Comparison of ENCODE assay signal across 1 cellular context in genomic region chr2:70557171-70557838, GRCh38.
TF ChIP-seq lines count a peak whose summit lies in the region.

No MANE protein-coding gene starts in this region.

TF ChIP-seq in HepG2, 621 proteins besides CTCF, POLR2A, EP300 and RAD21 (continued from another document and continues in another):
- no peak for TF ChIP-seq ZBTB2 (CRISPR knock-in tag; IDR thresholded peaks at IDR 0.05; ENCODE audit: low read depth)
- TF ChIP-seq HIVEP1 (CRISPR knock-in tag; IDR thresholded peaks at IDR 0.05): no peak; the same call in 1 of the 2 replicates
- TF ChIP-seq RARG (CRISPR knock-in tag; IDR thresholded peaks at IDR 0.05; ENCODE audit: low read depth): no peak
- no peak for TF ChIP-seq KIAA2018 (CRISPR knock-in tag; IDR thresholded peaks at IDR 0.05; ENCODE audit: borderline replicate concordance)
- TF ChIP-seq SMAD3 (CRISPR knock-in tag; IDR thresholded peaks at IDR 0.05): no peak; the same call in 1 of the 2 replicates
- no peak for TF ChIP-seq ZFP41 (CRISPR knock-in tag; IDR thresholded peaks at IDR 0.05; ENCODE audit: borderline replicate concordance)
- 0 out of 2 replicates have a peak, but pooled peaks have one; percentile 36 for TF ChIP-seq RXRB (CRISPR knock-in tag; IDR thresholded peaks at IDR 0.05; ENCODE audit: borderline replicate concordance)
- peak; percentile 54; the same call in 1 of the 2 replicates for TF ChIP-seq TFDP1 (CRISPR knock-in tag; IDR thresholded peaks at IDR 0.05; ENCODE audit: borderline replicate concordance)
- no peak for TF ChIP-seq TBX3 (IDR thresholded peaks at IDR 0.05; ENCODE audit: borderline replicate concordance)
- no peak for TF ChIP-seq FOXK1 (CRISPR knock-in tag; IDR thresholded peaks at IDR 0.05; ENCODE audit: borderline replicate concordance, low read depth)
- no peak for TF ChIP-seq SMARCC2 (IDR thresholded peaks at IDR 0.05)
- TF ChIP-seq ZSCAN12 (CRISPR knock-in tag; IDR thresholded peaks at IDR 0.05): no peak
- peak; percentile 50; the same call in 1 of the 2 replicates for TF ChIP-seq NCOA2 (CRISPR knock-in tag; IDR thresholded peaks at IDR 0.05)
- TF ChIP-seq REL (CRISPR knock-in tag; conservative IDR thresholded peaks at IDR 0.05): no peak
- no peak for TF ChIP-seq ZNF839 (CRISPR knock-in tag; IDR thresholded peaks at IDR 0.05; ENCODE audit: borderline replicate concordance)
- 0 out of 2 replicates have a peak, but pooled peaks have one; percentile 22 for TF ChIP-seq ZSCAN29 (CRISPR knock-in tag; conservative IDR thresholded peaks at IDR 0.05)
- peak; percentile 69; the same call in 1 of the 2 replicates for TF ChIP-seq TFAP4 (IDR thresholded peaks at IDR 0.05; ENCODE audit: borderline replicate concordance, low read depth)
- TF ChIP-seq ZBTB1 (CRISPR knock-in tag; IDR thresholded peaks at IDR 0.05; ENCODE audit: borderline replicate concordance): no peak
- no peak for TF ChIP-seq SRSF1 (optimal IDR thresholded peaks at IDR 0.05; ENCODE audit: low read depth, low read length)
- peak; percentile 64 for TF ChIP-seq ASH2L (IDR thresholded peaks at IDR 0.05; ENCODE audit: insufficient read length, low read depth, low read length)
- peak; percentile 60; the same call in 1 of the 2 replicates for TF ChIP-seq HBP1 (CRISPR knock-in tag; IDR thresholded peaks at IDR 0.05; ENCODE audit: low read depth)
- TF ChIP-seq ZNF501 (CRISPR knock-in tag; IDR thresholded peaks at IDR 0.05): peak; percentile 79
- no peak for TF ChIP-seq ZNF362 (CRISPR knock-in tag; IDR thresholded peaks at IDR 0.05; ENCODE audit: borderline replicate concordance)
- no peak for TF ChIP-seq BRCA1 (CRISPR knock-in tag; IDR thresholded peaks at IDR 0.05)
- peak; percentile 77 for TF ChIP-seq ARID5B (CRISPR knock-in tag; IDR thresholded peaks at IDR 0.05)
- TF ChIP-seq ZNF841 (CRISPR knock-in tag; IDR thresholded peaks at IDR 0.05; ENCODE audit: borderline replicate concordance): no peak
- TF ChIP-seq ZBED4 (CRISPR knock-in tag; IDR thresholded peaks at IDR 0.05; ENCODE audit: borderline replicate concordance): no peak
